2 cellular contexts compared by ENCODE assay signal in genomic region chrX:53395605-53396298, GRCh38.
TF ChIP-seq lines count a peak whose summit lies in the region.

No MANE protein-coding gene starts in this region.

TF ChIP-seq in HEK293, 187 proteins besides CTCF, POLR2A, EP300 and RAD21:
- TF ChIP-seq, protein P1, sequence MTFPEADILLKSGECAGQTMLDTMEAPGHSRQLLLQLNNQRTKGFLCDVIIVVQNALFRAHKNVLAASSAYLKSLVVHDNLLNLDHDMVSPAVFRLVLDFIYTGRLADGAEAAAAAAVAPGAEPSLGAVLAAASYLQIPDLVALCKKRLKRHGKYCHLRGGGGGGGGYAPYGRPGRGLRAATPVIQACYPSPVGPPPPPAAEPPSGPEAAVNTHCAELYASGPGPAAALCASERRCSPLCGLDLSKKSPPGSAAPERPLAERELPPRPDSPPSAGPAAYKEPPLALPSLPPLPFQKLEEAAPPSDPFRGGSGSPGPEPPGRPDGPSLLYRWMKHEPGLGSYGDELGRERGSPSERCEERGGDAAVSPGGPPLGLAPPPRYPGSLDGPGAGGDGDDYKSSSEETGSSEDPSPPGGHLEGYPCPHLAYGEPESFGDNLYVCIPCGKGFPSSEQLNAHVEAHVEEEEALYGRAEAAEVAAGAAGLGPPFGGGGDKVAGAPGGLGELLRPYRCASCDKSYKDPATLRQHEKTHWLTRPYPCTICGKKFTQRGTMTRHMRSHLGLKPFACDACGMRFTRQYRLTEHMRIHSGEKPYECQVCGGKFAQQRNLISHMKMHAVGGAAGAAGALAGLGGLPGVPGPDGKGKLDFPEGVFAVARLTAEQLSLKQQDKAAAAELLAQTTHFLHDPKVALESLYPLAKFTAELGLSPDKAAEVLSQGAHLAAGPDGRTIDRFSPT (tag by site-specific recombination; IDR thresholded peaks at IDR 0.05) = no peak
- no peak for TF ChIP-seq SCRT1 (tag by site-specific recombination; IDR thresholded peaks at IDR 0.05; ENCODE audit: borderline replicate concordance)
- 0 out of 2 replicates have a peak, but pooled peaks have one; percentile 17 for TF ChIP-seq ZNF600 (tag by site-specific recombination; IDR thresholded peaks at IDR 0.05)
- peak; percentile 81 for TF ChIP-seq PRDM1 (tag by site-specific recombination; IDR thresholded peaks at IDR 0.05)
- TF ChIP-seq EGR2 (tag by site-specific recombination; IDR thresholded peaks at IDR 0.05; ENCODE audit: low read depth) = peak; percentile 68; the same call in 1 of the 2 replicates
- TF ChIP-seq ZNF555 (tag by site-specific recombination; conservative IDR thresholded peaks at IDR 0.05) = no peak
- no peak for TF ChIP-seq ZBTB48 (tag by site-specific recombination; IDR thresholded peaks at IDR 0.05)
- TF ChIP-seq ZFHX2 (tag by site-specific recombination; conservative IDR thresholded peaks at IDR 0.05) = peak; percentile 67
- no peak for TF ChIP-seq ZNF292 (tag by site-specific recombination; IDR thresholded peaks at IDR 0.05; ENCODE audit: borderline replicate concordance, low read depth)
- no peak for TF ChIP-seq ZNF501 (tag by site-specific recombination; IDR thresholded peaks at IDR 0.05)

TF ChIP-seq in K562, 482 proteins besides CTCF, POLR2A, EP300 and RAD21:
- TF ChIP-seq POLR2B (IDR thresholded peaks at IDR 0.05; ENCODE audit: low read depth, partially characterized antibody) (peak; percentile 46), PML (IDR thresholded peaks at IDR 0.05; ENCODE audit: low read length) (0 out of 2 replicates have a peak, but pooled peaks have one; percentile 11), PHB2 (IDR thresholded peaks at IDR 0.05; ENCODE audit: low read depth) (no peak), ZC3H8 (IDR thresholded peaks at IDR 0.05) (no peak), ZNF133 (CRISPR knock-in tag; IDR thresholded peaks at IDR 0.05) (no peak), MYNN (IDR thresholded peaks at IDR 0.05) (peak; percentile 20; the same call in 1 of the 2 replicates), MYNN (CRISPR knock-in tag; IDR thresholded peaks at IDR 0.05) (no peak), SUPT5H (IDR thresholded peaks at IDR 0.05) (peak; percentile 64), CBFA2T2 (conservative IDR thresholded peaks at IDR 0.05) (no peak)
- TF ChIP-seq, protein P2, sequence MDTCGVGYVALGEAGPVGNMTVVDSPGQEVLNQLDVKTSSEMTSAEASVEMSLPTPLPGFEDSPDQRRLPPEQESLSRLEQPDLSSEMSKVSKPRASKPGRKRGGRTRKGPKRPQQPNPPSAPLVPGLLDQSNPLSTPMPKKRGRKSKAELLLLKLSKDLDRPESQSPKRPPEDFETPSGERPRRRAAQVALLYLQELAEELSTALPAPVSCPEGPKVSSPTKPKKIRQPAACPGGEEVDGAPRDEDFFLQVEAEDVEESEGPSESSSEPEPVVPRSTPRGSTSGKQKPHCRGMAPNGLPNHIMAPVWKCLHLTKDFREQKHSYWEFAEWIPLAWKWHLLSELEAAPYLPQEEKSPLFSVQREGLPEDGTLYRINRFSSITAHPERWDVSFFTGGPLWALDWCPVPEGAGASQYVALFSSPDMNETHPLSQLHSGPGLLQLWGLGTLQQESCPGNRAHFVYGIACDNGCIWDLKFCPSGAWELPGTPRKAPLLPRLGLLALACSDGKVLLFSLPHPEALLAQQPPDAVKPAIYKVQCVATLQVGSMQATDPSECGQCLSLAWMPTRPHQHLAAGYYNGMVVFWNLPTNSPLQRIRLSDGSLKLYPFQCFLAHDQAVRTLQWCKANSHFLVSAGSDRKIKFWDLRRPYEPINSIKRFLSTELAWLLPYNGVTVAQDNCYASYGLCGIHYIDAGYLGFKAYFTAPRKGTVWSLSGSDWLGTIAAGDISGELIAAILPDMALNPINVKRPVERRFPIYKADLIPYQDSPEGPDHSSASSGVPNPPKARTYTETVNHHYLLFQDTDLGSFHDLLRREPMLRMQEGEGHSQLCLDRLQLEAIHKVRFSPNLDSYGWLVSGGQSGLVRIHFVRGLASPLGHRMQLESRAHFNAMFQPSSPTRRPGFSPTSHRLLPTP (IDR thresholded peaks at IDR 0.05; ENCODE audit: borderline replicate concordance, extremely low read depth, insufficient read length) = no peak
- TF ChIP-seq, protein P3, sequence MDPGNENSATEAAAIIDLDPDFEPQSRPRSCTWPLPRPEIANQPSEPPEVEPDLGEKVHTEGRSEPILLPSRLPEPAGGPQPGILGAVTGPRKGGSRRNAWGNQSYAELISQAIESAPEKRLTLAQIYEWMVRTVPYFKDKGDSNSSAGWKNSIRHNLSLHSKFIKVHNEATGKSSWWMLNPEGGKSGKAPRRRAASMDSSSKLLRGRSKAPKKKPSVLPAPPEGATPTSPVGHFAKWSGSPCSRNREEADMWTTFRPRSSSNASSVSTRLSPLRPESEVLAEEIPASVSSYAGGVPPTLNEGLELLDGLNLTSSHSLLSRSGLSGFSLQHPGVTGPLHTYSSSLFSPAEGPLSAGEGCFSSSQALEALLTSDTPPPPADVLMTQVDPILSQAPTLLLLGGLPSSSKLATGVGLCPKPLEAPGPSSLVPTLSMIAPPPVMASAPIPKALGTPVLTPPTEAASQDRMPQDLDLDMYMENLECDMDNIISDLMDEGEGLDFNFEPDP (CRISPR knock-in tag; IDR thresholded peaks at IDR 0.05) = no peak
